ENCODE assay signal across 8 cellular contexts in genomic region chr6:100460650-100461204, GRCh38. TPM values are rescaled to one million over a fixed set of nuclear protein-coding genes. Genes with fewer than 3 reads are reported as not detected.
DNase-seq lines count a peak whose midpoint lies in the region; ATAC-seq and TF ChIP-seq lines count a peak whose summit lies in the region.

No MANE protein-coding gene starts in this region.

- in situ Hi-C loops in Caki2 (cut with HindIII; ENCODE audit: low pct_unique_long_range_greater_than_20kb, low sequenced_read_pairs): no loop called here

- H3K27ac ChIP-seq in CD4-positive, alpha-beta memory T cell (ENCODE audit: low read depth, low read length): no peak overlapping the region

- DNase-seq in Caki2 (ENCODE audit: low read depth) (peak; percentile 29), HuH-7.5 (ENCODE audit: low spot score) (peak; percentile 70), adipocyte (ENCODE audit: low read depth) (no peak), H4 (ENCODE audit: low spot score) (no peak)
- DNase-seq in CD4-positive, alpha-beta memory T cell: no peak

- TF ChIP-seq CTCF in nephron (IDR thresholded peaks at IDR 0.05; ENCODE audit: unreplicated experiment in 3 of 3): peak; percentile 41 to 65 (median 58)

- peaks cover 18% of the 10 kb centered on the region for H3K4me1 ChIP-seq in adipocyte (ENCODE audit: control insufficient read depth, insufficient read depth, low read length)
- H3K4me1 ChIP-seq in CD4-positive, alpha-beta memory T cell (ENCODE audit: insufficient read depth, low read length): peaks cover 21% of the 10 kb centered on the region

- peak overlapping the region; percentile 94 for H3K4me3 ChIP-seq in adipocyte (ENCODE audit: low read length)
- no peak overlapping the region for H3K4me3 ChIP-seq in CD4-positive, alpha-beta memory T cell (ENCODE audit: low read length in 2 of 2)

- H3K9ac ChIP-seq in adipocyte (ENCODE audit: low read length): peak overlapping the region; percentile 94

- ATAC-seq in GM21717 (IDR thresholded peaks at IDR 0.05; ENCODE audit: unreplicated experiment) (no peak), HG02763 (IDR thresholded peaks at IDR 0.05; ENCODE audit: unreplicated experiment) (no peak)

- H3K9me3 ChIP-seq in adipocyte (ENCODE audit: control insufficient read depth, low read length): peaks cover 2% of the 10 kb centered on the region
- H3K9me3 ChIP-seq in CD4-positive, alpha-beta memory T cell (ENCODE audit: control insufficient read depth in 1 of 2, low read length in 2 of 2): no peaks in the 10 kb centered on the region

- H3K27me3 ChIP-seq in adipocyte (replicated peaks; ENCODE audit: control insufficient read depth, insufficient read depth, low read length): peaks cover 2% of the 10 kb centered on the region
- peaks cover 93% of the 10 kb centered on the region for H3K27me3 ChIP-seq in CD4-positive, alpha-beta memory T cell (ENCODE audit: insufficient read depth, low read length)

- no peaks in the 10 kb centered on the region for H3K27me3 Mint-ChIP-seq in nephron (ENCODE audit: low read depth)
- H3K27me3 Mint-ChIP-seq in CD4-positive, alpha-beta memory T cell: peaks cover 51 to 71% of the 10 kb centered on the region in 2 donors

- peak overlapping the region; percentile 73 to 97 (median 92) for H3K27ac Mint-ChIP-seq in nephron
- H3K27ac Mint-ChIP-seq in CD4-positive, alpha-beta memory T cell: no peak overlapping the region

- no peaks in the 10 kb centered on the region for H3K36me3 ChIP-seq in adipocyte (ENCODE audit: control insufficient read depth, insufficient read depth, low read length, severe bottlenecking)
- H3K36me3 ChIP-seq in CD4-positive, alpha-beta memory T cell (ENCODE audit: insufficient read depth, low read length): no peaks in the 10 kb centered on the region

- H3K36me3 Mint-ChIP-seq in nephron (ENCODE audit: low read depth): peaks cover 20% of the 10 kb centered on the region
- H3K36me3 Mint-ChIP-seq in CD4-positive, alpha-beta memory T cell: peaks cover 2 to 7% of the 10 kb centered on the region in 2 donors

- POLR2A ChIA-PET in CD4-positive, alpha-beta memory T cell (lab: Charles Lee; ENCODE audit: partially characterized antibody): no interaction called here

- CTCF ChIA-PET in CD4-positive, alpha-beta memory T cell (lab: Charles Lee; ENCODE audit: partially characterized antibody): no interaction called here

- intact Hi-C loops in CD4-positive, alpha-beta memory T cell (cut with micrococcal nuclease): no loop called here

- H3K9me3 Mint-ChIP-seq in nephron: no peaks in the 10 kb centered on the region
- peaks cover 3 to 70% (median 57%) of the 10 kb centered on the region in 8 donors for H3K9me3 Mint-ChIP-seq in CD4-positive, alpha-beta memory T cell

- peak overlapping the region; percentile 91 to 94 (median 92) for H3K4me3 Mint-ChIP-seq in nephron
- H3K4me3 Mint-ChIP-seq in CD4-positive, alpha-beta memory T cell: peak overlapping the region in 1 of 8 donors; percentile 43

- peaks cover 21% of the 10 kb centered on the region for H3K4me1 Mint-ChIP-seq in nephron
- peaks cover 1 to 15% (median 11%) of the 10 kb centered on the region in 4 donors for H3K4me1 Mint-ChIP-seq in CD4-positive, alpha-beta memory T cell

RNA-seq across cellular contexts. Expression of gene SIM1, which starts 4.0 kb away (rescaled TPM):
- total RNA-seq in Caki2 (2014; rRNA removed; shearing (Covaris generic); ENCODE audit: low replicate concordance): 0.34 and 0.78 TPM in 2 replicates
- total RNA-seq in CD4-positive, alpha-beta memory T cell: not detected
- not detected for polyA plus RNA-seq in CD4-positive, alpha-beta memory T cell
- 0.02 TPM in 1 of 2 replicates, not detected in the other for total RNA-seq in H4 (2014; rRNA removed; shearing (Covaris generic))

Comparison
In these comparisons a context has a peak if more than half of its experiments do, and no peak if none do; other contexts are left out.
1. DNase-seq: peak in Caki2 (single experiment) and HuH-7.5 (single experiment); none in adipocyte (single experiment), CD4-positive, alpha-beta memory T cell (0 of 5) and H4 (single experiment).
2. H3K27ac Mint-ChIP-seq: peak in nephron (3 of 3); none in CD4-positive, alpha-beta memory T cell (0 of 7).